8 cellular contexts compared by ENCODE assay signal in the genomic region with DNA sequence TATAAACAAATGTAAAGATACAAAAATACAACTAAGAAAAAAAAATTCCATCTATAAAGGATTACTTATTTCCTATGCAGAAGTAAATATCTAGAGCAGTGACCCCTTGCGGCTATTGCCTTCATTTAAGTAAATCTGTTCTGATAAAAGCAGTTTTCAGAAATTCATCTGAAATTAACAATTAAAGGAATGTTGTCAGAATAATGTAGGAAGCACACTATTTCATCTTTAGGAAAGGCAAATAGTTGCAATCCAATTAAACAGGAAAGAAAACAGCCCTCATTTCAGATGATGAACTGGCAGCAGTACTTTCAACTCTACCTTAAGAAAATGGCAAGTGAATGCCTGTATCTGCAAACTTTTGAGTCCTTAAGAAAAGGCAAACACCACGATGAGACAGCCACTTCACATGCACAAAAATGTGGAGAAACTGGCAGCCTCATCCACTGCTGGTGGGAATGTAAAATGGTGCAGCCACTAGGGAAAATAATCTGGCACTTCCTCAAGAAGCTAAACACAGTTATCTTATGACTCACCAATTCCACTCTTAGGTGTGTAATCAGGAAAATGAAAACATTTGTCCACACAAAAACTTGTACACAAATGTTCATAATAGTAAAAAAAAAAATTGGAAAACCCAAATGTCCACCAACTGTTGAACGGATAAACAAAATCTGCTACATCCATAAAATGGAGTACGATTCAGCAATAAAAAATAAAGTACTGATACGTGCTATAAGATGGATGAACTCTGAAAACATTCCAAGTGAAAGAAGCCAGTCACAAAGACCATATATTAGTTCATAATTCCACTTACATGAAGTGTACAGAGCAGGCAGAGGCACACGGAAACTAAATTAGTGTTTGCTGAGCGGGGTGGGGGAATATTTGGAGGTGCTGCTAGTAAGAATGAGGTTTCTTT. TPM values are rescaled to one million over a fixed set of nuclear protein-coding genes. Genes with fewer than 3 reads are reported as not detected.
DNase-seq lines count a peak whose midpoint lies in the region; ATAC-seq, FAIRE-seq and TF ChIP-seq lines count a peak whose summit lies in the region.

No MANE protein-coding gene starts in this region.

- dilution Hi-C loops in IMR-90 (cut with HindIII; ENCODE audit: low sequenced_read_pairs, unreplicated experiment) = no loop called here

- CTCF ChIA-PET in IMR-90 (lab: Yijun Ruan, JAX) (interaction anchor here (0.6 to 1.0 kb wide), 5 partner anchors 9 to 384 kb away, joined by 3 read pairs; no protein-coding TSS in a partner anchor), HepG2 (lab: Yijun Ruan, JAX; ENCODE audit: low intra/inter-chr PET ratio, low total read pairs) (no interaction called here)

- H3K4me1 ChIP-seq in IMR-90 (ENCODE audit: control insufficient read depth, insufficient read depth, low read length) (no peaks in the 10 kb centered on the region), HepG2 (ENCODE audit: insufficient read depth, low read length) (peaks cover 57% of the 10 kb centered on the region), upper lobe of right lung (peaks cover 29% of the 10 kb centered on the region)

- peak overlapping the region; percentile 69 for H3K4me3 ChIP-seq in IMR-90 (ENCODE audit: insufficient read depth, low read depth, low read length)
- peak overlapping the region; percentile 77 to 88 (median 82) for H3K4me3 ChIP-seq in HepG2 (replicated peaks in 1 of 3; ENCODE audit: insufficient read depth in 1 of 3, low read depth in 2 of 3, low read length in 3 of 3)
- peak overlapping the region; percentile 74 for H3K4me3 ChIP-seq in upper lobe of right lung

- H4K5ac ChIP-seq in IMR-90 (ENCODE audit: low read depth, low read length) = peak overlapping the region; percentile 42; the same call in 1 of the 2 replicates

- peak overlapping the region; percentile 61; the same call in 1 of the 2 replicates for H3K23ac ChIP-seq in IMR-90 (ENCODE audit: low read depth, low read length)

- DNase-seq in EH (ENCODE audit: low read depth) (peak; percentile 92), IMR-90 (peak; percentile 91), astrocyte of the hippocampus (ENCODE audit: low read depth, low spot score) (peak; percentile 91), HepG2 (ENCODE audit: low spot score) (no peak), upper lobe of right lung (no peak)
- DNase-seq in stimulated activated CD4-positive, alpha-beta T cell treated with anti-CD3 and anti-CD28 coated beads, Interleukin-4, amount 100 ng/mL, for 4 hours = no peak
- no peak for DNase-seq in activated CD4-positive, alpha-beta T cell treated with anti-CD3 and anti-CD28 coated beads for 4 hours
- no peak for DNase-seq in activated CD8-positive, alpha-beta memory T cell treated with anti-CD3 and anti-CD28 coated beads, Interleukin-2, amount 50 U/mL, for 48 hours

- H2AK9ac ChIP-seq in IMR-90 (replicated peaks; ENCODE audit: low read depth, low read length, poor library complexity) = peak overlapping the region; percentile 13

- TF ChIP-seq CTCF in IMR-90 (conservative IDR thresholded peaks at IDR 0.05; ENCODE audit: low read depth, low read length) = peak; percentile 41
- TF ChIP-seq CTCF in HepG2 (CRISPR knock-in tag; IDR thresholded peaks at IDR 0.05) = no peak
- peak; percentile 51 for TF ChIP-seq CTCF in upper lobe of right lung (IDR thresholded peaks at IDR 0.05)

- no peak overlapping the region for H4K91ac ChIP-seq in IMR-90 (ENCODE audit: insufficient read depth, low read depth, low read length)

- H3K4me2 ChIP-seq in IMR-90 (ENCODE audit: low read depth, low read length) = peak overlapping the region; percentile 97
- peak overlapping the region; percentile 72 for H3K4me2 ChIP-seq in HepG2 (ENCODE audit: low read depth, low read length)

- H3K14ac ChIP-seq in IMR-90 (replicated peaks; ENCODE audit: low read depth, low read length) = peak overlapping the region; percentile 65; the same call in 1 of the 2 replicates

- H2BK20ac ChIP-seq in IMR-90 (ENCODE audit: low read depth, low read length) = no peak overlapping the region

- peak overlapping the region; percentile 47; the same call in 1 of the 2 replicates for H3K18ac ChIP-seq in IMR-90 (ENCODE audit: low read depth, low read length)

- peaks cover 4% of the 10 kb centered on the region for H3K36me3 ChIP-seq in IMR-90 (ENCODE audit: control insufficient read depth, insufficient read depth, low read length)
- H3K36me3 ChIP-seq in HepG2 (replicated peaks in 1 of 2; ENCODE audit: control insufficient read depth in 1 of 2, insufficient read depth in 2 of 2, low read length in 2 of 2) = no peaks in the 10 kb centered on the region; a peak in 1 of 5 replicates
- peaks cover 43% of the 10 kb centered on the region for H3K36me3 ChIP-seq in upper lobe of right lung

- H2AFZ ChIP-seq in IMR-90 (replicated peaks; ENCODE audit: low read length, poor library complexity) (no peak overlapping the region), HepG2 (ENCODE audit: low read length) (no peak overlapping the region)

- H3K9me1 ChIP-seq in IMR-90 (ENCODE audit: insufficient read depth, low read length) = peaks cover 2% of the 10 kb centered on the region; the same call in 1 of the 2 replicates

- peak overlapping the region; percentile 49 for H3K4ac ChIP-seq in IMR-90 (ENCODE audit: low read depth, low read length)

- no peak overlapping the region; the same call in 1 of the 2 replicates for H2AK5ac ChIP-seq in IMR-90 (ENCODE audit: low read depth, low read length)

- ATAC-seq in IMR-90 (ENCODE audit: low read depth) = peak; percentile 3; the same call in 1 of the 2 replicates
- ATAC-seq in HepG2 = no peak
- ATAC-seq in upper lobe of right lung = no peak

- H3K79me1 ChIP-seq in IMR-90 (ENCODE audit: low read depth in 1 of 2, low read length in 2 of 2) = peaks cover 5 to 23% of the 10 kb centered on the region in 2 experiments; a peak in 2 of 4 replicates

- peaks cover 68% of the 10 kb centered on the region for H3K79me2 ChIP-seq in HepG2 (ENCODE audit: insufficient read depth, low read length)

- H3K56ac ChIP-seq in IMR-90 (ENCODE audit: extremely low read depth, insufficient read depth, low read length) = peak overlapping the region; percentile 14; the same call in 1 of the 2 replicates

- no peak overlapping the region for H2BK15ac ChIP-seq in IMR-90 (ENCODE audit: low read depth, low read length)

- no CpG with 5 or more reads among the region's 7 CpGs for WGBS in IMR-90 (ENCODE audit: extremely low coverage in 2 of 2, insufficient read length in 1 of 2), 2 experiments
- WGBS in HepG2 (ENCODE audit: low lambda C conversion rate) = 40% methylated on average over 7 of the region's 7 CpGs

- in situ Hi-C loops in IMR-90 (cut with MboI; ENCODE audit: low sequenced_read_pairs) (no loop called here), HepG2 (cut with HindIII; ENCODE audit: extremely low pct_ligation_motif_present, low pct_unique_long_range_greater_than_20kb) (no loop called here)

- H3K9ac ChIP-seq in IMR-90 (ENCODE audit: low read depth, low read length) (peak overlapping the region; percentile 86), HepG2 (ENCODE audit: insufficient read depth, low read depth, low read length) (peak overlapping the region; percentile 95)

- TF ChIP-seq EP300 in HepG2 (IDR thresholded peaks at IDR 0.05; ENCODE audit: low read depth in 2 of 2, low read length in 2 of 2) (no peak), HepG2 (CRISPR knock-in tag; IDR thresholded peaks at IDR 0.05; ENCODE audit: borderline replicate concordance) (no peak)

- TF ChIP-seq POLR2A in IMR-90 (IDR thresholded peaks at IDR 0.05; ENCODE audit: low read depth, low read length) (no peak), HepG2 (IDR thresholded peaks at IDR 0.05; ENCODE audit: insufficient read depth in 1 of 2, low read depth in 2 of 2, low read length in 2 of 2) (no peak)

- H3K27ac ChIP-seq in IMR-90 (ENCODE audit: insufficient read depth, low read length) (peak overlapping the region; percentile 79; the same call in 1 of the 2 replicates), HepG2 (ENCODE audit: extremely low read length, insufficient read depth, low read length) (peak overlapping the region; percentile 91), upper lobe of right lung (peak overlapping the region; percentile 100)

- H2BK120ac ChIP-seq in IMR-90 (ENCODE audit: low read depth, low read length) = peak overlapping the region; percentile 26; the same call in 1 of the 2 replicates

- TF ChIP-seq RAD21 in IMR-90 (IDR thresholded peaks at IDR 0.05; ENCODE audit: low read length) (peak; percentile 25; the same call in 1 of the 2 replicates), HepG2 (CRISPR knock-in tag; IDR thresholded peaks at IDR 0.05) (no peak)

- H3K9me3 ChIP-seq in IMR-90 (ENCODE audit: control insufficient read depth, insufficient read depth, low read length) (no peaks in the 10 kb centered on the region), HepG2 (ENCODE audit: low read length) (no peaks in the 10 kb centered on the region), upper lobe of right lung (no peaks in the 10 kb centered on the region)

- H4K8ac ChIP-seq in IMR-90 (ENCODE audit: low read depth in 2 of 2, low read length in 2 of 2) = peak overlapping the region in 1 of 2 experiments; percentile 57; a peak in 2 of 4 replicates

- BruUV-seq in IMR-90 (replicated peaks; lab: Mats Ljungman, UMichigan) (no TSS peak), HepG2 (replicated peaks; lab: Mats Ljungman, UMichigan) (no TSS peak)

- H2BK5ac ChIP-seq in IMR-90 (ENCODE audit: low read depth, low read length, poor library complexity, severe bottlenecking) = peak overlapping the region; percentile 96

- H4K20me1 ChIP-seq in IMR-90 (ENCODE audit: insufficient read depth, low read length) = peaks cover 6% of the 10 kb centered on the region; the same call in 1 of the 2 replicates
- H4K20me1 ChIP-seq in HepG2 (ENCODE audit: insufficient read depth, low read length) = no peaks in the 10 kb centered on the region

- no peak for FAIRE-seq in HepG2 (lab: Jason Lieb, UNC)

- intact Hi-C loops in IMR-90 (cut with micrococcal nuclease) = loop anchor here (2.0 kb wide), 1 partner anchor 436 kb away; no protein-coding TSS in a partner anchor
- intact Hi-C loops in HepG2 (cut with micrococcal nuclease; ENCODE audit: unreplicated experiment) = loop anchor here (2.0 kb wide), 1 partner anchor 46 kb away; no protein-coding TSS in a partner anchor
- intact Hi-C loops in upper lobe of right lung (cut with DNase I) = no loop called here

- H3K27me3 ChIP-seq in IMR-90 (ENCODE audit: control insufficient read depth, insufficient read depth, low read length) (no peaks in the 10 kb centered on the region), HepG2 (ENCODE audit: control insufficient read depth in 1 of 2, insufficient read depth in 2 of 2, low read length in 2 of 2) (no peaks in the 10 kb centered on the region; a peak in 1 of 5 replicates), upper lobe of right lung (no peaks in the 10 kb centered on the region)

- POLR2A ChIA-PET in IMR-90 (lab: Charles Lee; ENCODE audit: unreplicated experiment) (no interaction called here), HepG2 (lab: Yijun Ruan, JAX) (interaction anchor here (2.1 to 4.3 kb wide), 3 partner anchors 12 to 136 kb away, joined by 15 to 76 read pairs (median 15); partner anchors contain the start of genes COPS4 and LIN54)

RNA-seq across cellular contexts. Expression of gene THAP9, which starts 2.0 kb away (rescaled TPM):
- 2.9 and 4.2 TPM in 2 replicates for total RNA-seq in IMR-90 (2012; rRNA removed)
- polyA plus RNA-seq in IMR-90 (2012; rRNA removed) = 0.86 and 0.98 TPM in 2 replicates
- 0.20 and 0.30 TPM in 2 replicates for polyA plus RNA-seq in IMR-90 (2012; cell fraction: cytosol; rRNA removed)
- 0.17 and 1.7 TPM in 2 replicates for polyA plus RNA-seq in IMR-90 (2012; cell fraction: nucleus; rRNA removed; ENCODE audit: low replicate concordance)
- 7.2 and 11.4 TPM in 2 replicates for total RNA-seq in HepG2 (2016; rRNA removed; fragmentation: Illumina TruSeq; extraction: Trizol)
- total RNA-seq in HepG2 (2016; cell fraction: cytosol; rRNA removed; fragmentation: Illumina TruSeq; extraction: Trizol; ENCODE audit: low read depth) = 1.2 and 2.2 TPM in 2 replicates
- 7.7 and 12.8 TPM in 2 replicates for total RNA-seq in HepG2 (2016; cell fraction: insoluble cytoplasmic fraction; rRNA removed; fragmentation: Illumina TruSeq; extraction: Trizol)
- total RNA-seq in HepG2 (2016; cell fraction: membrane; rRNA removed; fragmentation: Illumina TruSeq; extraction: Trizol) = 5.3 and 5.5 TPM in 2 replicates
- total RNA-seq in HepG2 (2016; cell fraction: nucleus; rRNA removed; fragmentation: Illumina TruSeq; extraction: Trizol) = 7.6 and 8.8 TPM in 2 replicates
- 4.8 and 6.0 TPM in 2 replicates for polyA plus RNA-seq in HepG2 (2011; rRNA removed)
- polyA plus RNA-seq in HepG2 (2011; cell fraction: cytosol; rRNA removed) = 1.6 and 2.5 TPM in 2 replicates
- 3.3 and 5.5 TPM in 2 replicates for polyA plus RNA-seq in HepG2 (2011; cell fraction: nucleus; rRNA removed)
- 4.3 and 4.8 TPM in 2 replicates for polyA plus RNA-seq in HepG2 (2012)
- 0.57 and 0.67 TPM in 2 replicates for polyA plus RNA-seq in HepG2 (2016; cell fraction: cytosol; fragmentation: Illumina TruSeq; extraction: Trizol; ENCODE audit: low read depth)
- 4.5 and 7.1 TPM in 2 replicates for polyA plus RNA-seq in HepG2 (2016; cell fraction: insoluble cytoplasmic fraction; fragmentation: Illumina TruSeq; extraction: Trizol; ENCODE audit: low read depth)
- polyA plus RNA-seq in HepG2 (2016; cell fraction: membrane; fragmentation: Illumina TruSeq; extraction: Trizol; ENCODE audit: low read depth) = 0.98 and 1.1 TPM in 2 replicates
- polyA plus RNA-seq in HepG2 (2016; cell fraction: nucleus; fragmentation: Illumina TruSeq; extraction: Trizol; ENCODE audit: insufficient read depth, low read depth) = 10.1 and 11.6 TPM in 2 replicates
- 3.1 and 5.1 TPM in 2 replicates for polyA minus RNA-seq in HepG2 (2011; rRNA and poly(A)+ RNA removed; ENCODE audit: low replicate concordance)
- 5.0 and 5.4 TPM in 2 replicates for polyA minus RNA-seq in HepG2 (2011; cell fraction: cytosol; rRNA and poly(A)+ RNA removed)
- 12.1 and 13.3 TPM in 2 replicates for polyA minus RNA-seq in HepG2 (2011; cell fraction: nucleus; rRNA and poly(A)+ RNA removed)
- total RNA-seq in upper lobe of right lung = 3.8 TPM

RNA-seq across cellular contexts. Expression of gene SEC31A, which starts 7.6 kb away (rescaled TPM):
- 366 and 369 TPM in 2 replicates for total RNA-seq in IMR-90 (2012; rRNA removed)
- polyA plus RNA-seq in IMR-90 (2012; rRNA removed) = 275 and 278 TPM in 2 replicates
- polyA plus RNA-seq in IMR-90 (2012; cell fraction: cytosol; rRNA removed) = 60.2 and 117 TPM in 2 replicates
- polyA plus RNA-seq in IMR-90 (2012; cell fraction: nucleus; rRNA removed; ENCODE audit: low replicate concordance) = 132 and 517 TPM in 2 replicates
- total RNA-seq in HepG2 (2016; rRNA removed; fragmentation: Illumina TruSeq; extraction: Trizol) = 231 and 351 TPM in 2 replicates
- 153 and 165 TPM in 2 replicates for total RNA-seq in HepG2 (2016; cell fraction: cytosol; rRNA removed; fragmentation: Illumina TruSeq; extraction: Trizol; ENCODE audit: low read depth)
- total RNA-seq in HepG2 (2016; cell fraction: insoluble cytoplasmic fraction; rRNA removed; fragmentation: Illumina TruSeq; extraction: Trizol) = 221 and 327 TPM in 2 replicates
- total RNA-seq in HepG2 (2016; cell fraction: membrane; rRNA removed; fragmentation: Illumina TruSeq; extraction: Trizol) = 126 and 145 TPM in 2 replicates
- total RNA-seq in HepG2 (2016; cell fraction: nucleus; rRNA removed; fragmentation: Illumina TruSeq; extraction: Trizol) = 296 and 335 TPM in 2 replicates
- polyA plus RNA-seq in HepG2 (2011; rRNA removed) = 367 and 435 TPM in 2 replicates
- polyA plus RNA-seq in HepG2 (2011; cell fraction: cytosol; rRNA removed) = 222 and 250 TPM in 2 replicates
- 292 and 298 TPM in 2 replicates for polyA plus RNA-seq in HepG2 (2011; cell fraction: nucleus; rRNA removed)
- 231 and 278 TPM in 2 replicates for polyA plus RNA-seq in HepG2 (2012)
- 19.0 and 23.6 TPM in 2 replicates for polyA plus RNA-seq in HepG2 (2016; cell fraction: cytosol; fragmentation: Illumina TruSeq; extraction: Trizol; ENCODE audit: low read depth)
- 346 and 349 TPM in 2 replicates for polyA plus RNA-seq in HepG2 (2016; cell fraction: insoluble cytoplasmic fraction; fragmentation: Illumina TruSeq; extraction: Trizol; ENCODE audit: low read depth)
- polyA plus RNA-seq in HepG2 (2016; cell fraction: membrane; fragmentation: Illumina TruSeq; extraction: Trizol; ENCODE audit: low read depth) = 56.3 and 61.4 TPM in 2 replicates
- 365 and 398 TPM in 2 replicates for polyA plus RNA-seq in HepG2 (2016; cell fraction: nucleus; fragmentation: Illumina TruSeq; extraction: Trizol; ENCODE audit: insufficient read depth, low read depth)
- polyA minus RNA-seq in HepG2 (2011; rRNA and poly(A)+ RNA removed; ENCODE audit: low replicate concordance) = 130 and 600 TPM in 2 replicates
- polyA minus RNA-seq in HepG2 (2011; cell fraction: cytosol; rRNA and poly(A)+ RNA removed) = 218 and 219 TPM in 2 replicates
- polyA minus RNA-seq in HepG2 (2011; cell fraction: nucleus; rRNA and poly(A)+ RNA removed) = 778 and 787 TPM in 2 replicates
- total RNA-seq in upper lobe of right lung = 199 TPM

Comparison
In these comparisons a context has a peak if more than half of its experiments do, and no peak if none do; other contexts are left out.
1. DNase-seq: peak in EH (single experiment), IMR-90 (single experiment) and astrocyte of the hippocampus (single experiment); none in HepG2 (single experiment), upper lobe of right lung (single experiment), stimulated activated CD4-positive, alpha-beta T cell treated with anti-CD3 and anti-CD28 coated beads, Interleukin-4, amount 100 ng/mL, for 4 hours (0 of 2), activated CD4-positive, alpha-beta T cell treated with anti-CD3 and anti-CD28 coated beads for 4 hours (0 of 2) and activated CD8-positive, alpha-beta memory T cell treated with anti-CD3 and anti-CD28 coated beads, Interleukin-2, amount 50 U/mL, for 48 hours (single experiment).
2. Peak in every context shown above with its lines, with median percentiles within 50 percentile points of each other: H3K27ac ChIP-seq and H3K4me3 ChIP-seq.